ENCODE assay signal across 26 cellular contexts in the genomic region with DNA sequence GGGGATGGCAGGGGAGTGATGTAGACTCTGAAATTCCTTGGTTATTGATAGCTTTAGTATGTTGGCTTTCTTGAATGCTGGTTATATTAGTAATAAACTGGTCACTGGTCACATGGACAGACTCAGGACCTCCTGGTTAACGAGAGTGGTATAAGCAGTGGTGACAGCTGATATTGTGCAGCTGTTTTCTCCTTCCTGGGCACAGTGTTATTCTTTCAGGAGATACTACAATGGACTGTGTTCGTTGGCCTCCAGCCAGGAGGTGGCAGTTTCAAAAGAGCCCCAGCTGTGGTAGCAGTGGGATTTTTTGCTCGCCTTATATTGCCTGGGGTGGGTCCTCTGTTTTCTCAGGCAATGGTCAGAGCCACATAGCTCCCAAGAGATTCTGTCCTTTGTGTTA.
A peak's percentile ranks its signal among the peaks of the same experiment; 100 is the strongest.
DNase-seq lines count a peak whose midpoint lies in the region; ATAC-seq and TF ChIP-seq lines count a peak whose summit lies in the region.
"Had no signal": no experiment of that assay in that cellular context is flagged by ENCODE, and none has a peak within 500 bp of the region (broad histone marks: within the 10 kb centered on the region; RNA-seq: fewer than 3 reads in every experiment).

No MANE protein-coding gene starts in this region.

- CTCF ChIA-PET in CD4-positive, alpha-beta T cell (lab: Charles Lee), result no interaction called here

- H3K9me3 Mint-ChIP-seq in CD4-positive, alpha-beta T cell, result peaks cover 15% of the 10 kb centered on the region

- POLR2A ChIA-PET in CD4-positive, alpha-beta T cell (lab: Charles Lee), result no interaction called here

- no peaks in the 10 kb centered on the region for H3K9me3 ChIP-seq in BE2C
- H3K9me3 ChIP-seq in CD4-positive, alpha-beta T cell (ENCODE audit: control insufficient read depth, low read length), result no peaks in the 10 kb centered on the region

- H3K27me3 ChIP-seq in BE2C, result no peaks in the 10 kb centered on the region
- H3K27me3 ChIP-seq in CD4-positive, alpha-beta T cell (ENCODE audit: control insufficient read depth, insufficient read depth, low read length), result no peaks in the 10 kb centered on the region
- H3K27me3 ChIP-seq: breast epithelium, heart right ventricle, spleen had no signal

- no peak for TF ChIP-seq CTCF in BE2C (IDR thresholded peaks at IDR 0.05; ENCODE audit: low read depth, low read length)
- no peak for TF ChIP-seq CTCF in fibroblast of villous mesenchyme (IDR thresholded peaks at IDR 0.05; ENCODE audit: insufficient read depth, low read depth, low read length)
- no peak for TF ChIP-seq CTCF in CD4-positive, alpha-beta T cell (IDR thresholded peaks at IDR 0.05)

- H3K36me3 ChIP-seq in BE2C, result no peaks in the 10 kb centered on the region
- H3K36me3 ChIP-seq: breast epithelium, heart right ventricle, left ventricle myocardium inferior, spleen had no signal

- H3K4me3 Mint-ChIP-seq in CD4-positive, alpha-beta T cell, result no peak overlapping the region
- H3K4me3 Mint-ChIP-seq: activated CD4-positive, alpha-beta T cell treated with anti-CD3 and anti-CD28 coated beads for 36 hours; activated T-cell treated with anti-CD3 and anti-CD28 coated beads, Interleukin-2, amount 50 U/mL, for 4 hours; CD4-positive, CD25-positive, alpha-beta regulatory T cell; dendritic cell treated with granulocyte-macrophage colony-stimulating factor and Interleukin-4, amounts not matched to agents 40 ng/mL and 50 ng/mL, for 4 days had no signal

- H3K36me3 Mint-ChIP-seq in CD4-positive, alpha-beta T cell (ENCODE audit: low read depth), result no peaks in the 10 kb centered on the region
- H3K36me3 Mint-ChIP-seq: CD4-positive, CD25-positive, alpha-beta regulatory T cell had no signal

- no peaks in the 10 kb centered on the region for H3K4me1 Mint-ChIP-seq in CD4-positive, alpha-beta T cell (ENCODE audit: low read depth)
- H3K4me1 Mint-ChIP-seq: activated CD4-positive, alpha-beta T cell treated with anti-CD3 and anti-CD28 coated beads for 36 hours; CD4-positive, CD25-positive, alpha-beta regulatory T cell had no signal

- H3K4me1 ChIP-seq in BE2C, result no peaks in the 10 kb centered on the region
- H3K4me1 ChIP-seq: breast epithelium, heart right ventricle, left ventricle myocardium inferior, psoas muscle, spleen had no signal

- H3K27ac ChIP-seq in CD4-positive, alpha-beta T cell (ENCODE audit: low read depth, low read length), result no peak overlapping the region
- H3K27ac ChIP-seq: breast epithelium, heart right ventricle, left ventricle myocardium inferior, psoas muscle, spleen had no signal

- ATAC-seq in GM19035 (IDR thresholded peaks at IDR 0.05; ENCODE audit: unreplicated experiment), result no peak
- no peak for ATAC-seq in CD4-positive, alpha-beta T cell (ENCODE audit: poor library complexity)
- ATAC-seq: activated CD4-positive, alpha-beta T cell treated with anti-CD3 and anti-CD28 coated beads for 36 hours; activated T-cell treated with anti-CD3 and anti-CD28 coated beads, Interleukin-2, amount 50 U/mL, for 4 hours; GM12878; heart right ventricle; mucosa of descending colon; psoas muscle; stimulated activated naive CD8-positive, alpha-beta T cell treated with anti-CD3 and anti-CD28 coated beads, Interleukin-15, Interleukin-2, amounts not matched to agents 100 U/mL and 50 U/mL, for 24 hours had no signal

- H3K27ac Mint-ChIP-seq in CD4-positive, alpha-beta T cell, result no peak overlapping the region
- H3K27ac Mint-ChIP-seq: activated CD4-positive, alpha-beta T cell treated with anti-CD3 and anti-CD28 coated beads for 36 hours; CD4-positive, CD25-positive, alpha-beta regulatory T cell; dendritic cell treated with granulocyte-macrophage colony-stimulating factor and Interleukin-4, amounts not matched to agents 40 ng/mL and 50 ng/mL, for 4 days had no signal

- DNase-seq in BE2C (peak; percentile 31), HCEC 1CT (peak; percentile 55), RPMI8226 (peak; percentile 8), fibroblast of villous mesenchyme (ENCODE audit: low read depth) (peak; percentile 26), retina (no peak), posterior vena cava (ENCODE audit: low spot score) (no peak)
- no peak for DNase-seq in CD4-positive, alpha-beta T cell
- DNase-seq: activated CD4-positive, alpha-beta T cell treated with anti-CD3 and anti-CD28 coated beads for 36 hours; activated naive CD4-positive, alpha-beta T cell treated with Interleukin-2 at 50 U/mL for 16 hours; activated T-cell treated with anti-CD3 and anti-CD28 coated beads, Interleukin-2, amount 50 U/mL, for 4 hours; CD4-positive, CD25-positive, alpha-beta regulatory T cell; heart right ventricle; KBM-7; left ventricle myocardium inferior; mucosa of descending colon; NCI-H1694; NCI-H510A; psoas muscle; spleen; stimulated activated CD4-positive, alpha-beta T cell treated with anti-CD3 and anti-CD28 coated beads, Interleukin-4, amount 100 ng/mL, for 24 hours; stimulated activated naive CD8-positive, alpha-beta T cell treated with anti-CD3 and anti-CD28 coated beads, Interleukin-15, Interleukin-2, amounts not matched to agents 100 U/mL and 50 U/mL, for 24 hours; SW 1271 had no signal

- no peak overlapping the region for H3K4me3 ChIP-seq in BE2C (ENCODE audit: low read depth, low read length)
- H3K4me3 ChIP-seq in fibroblast of villous mesenchyme (ENCODE audit: low read depth, low read length), result no peak overlapping the region
- H3K4me3 ChIP-seq: breast epithelium, GM12878, heart right ventricle, left ventricle myocardium inferior, mucosa of descending colon, psoas muscle, spleen had no signal

- no peaks in the 10 kb centered on the region for H3K27me3 Mint-ChIP-seq in CD4-positive, alpha-beta T cell
- H3K27me3 Mint-ChIP-seq: activated CD4-positive, alpha-beta T cell treated with anti-CD3 and anti-CD28 coated beads for 36 hours; CD4-positive, CD25-positive, alpha-beta regulatory T cell; dendritic cell treated with granulocyte-macrophage colony-stimulating factor and Interleukin-4, amounts not matched to agents 40 ng/mL and 50 ng/mL, for 4 days had no signal

- intact Hi-C loops in posterior vena cava (cut with DNase I), result no loop called here
- intact Hi-C loops in CD4-positive, alpha-beta T cell (cut with DNase I, micrococcal nuclease), result no loop called here

Comparison
In these comparisons a context has a peak if more than half of its experiments do, and no peak if none do; other contexts are left out.
1. DNase-seq: peak in BE2C (single experiment), HCEC 1CT (single experiment), RPMI8226 (single experiment) and fibroblast of villous mesenchyme (single experiment); none in retina (single experiment), posterior vena cava (single experiment) and CD4-positive, alpha-beta T cell (0 of 10).